In the genomic region with DNA sequence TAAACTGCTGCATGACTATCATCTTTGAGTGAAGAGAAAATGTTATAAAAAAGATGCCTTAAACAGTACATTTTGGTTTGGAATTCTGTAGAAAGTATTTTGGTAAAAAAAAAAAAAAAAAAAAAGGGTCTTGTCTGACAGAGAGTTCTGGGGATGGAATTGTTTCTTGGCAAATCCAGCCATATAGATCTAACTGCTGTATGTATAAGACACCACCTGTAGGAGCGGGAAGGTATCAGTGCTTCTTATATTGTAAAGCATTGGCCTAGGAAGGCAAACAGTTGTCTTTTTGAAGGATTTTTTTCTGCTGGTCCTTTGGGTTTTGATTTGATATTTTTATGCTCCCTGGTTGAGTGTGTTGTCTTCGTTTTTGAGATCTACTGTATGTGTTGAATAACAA, we compare ENCODE assay signal across 10 cellular contexts. TPM values are rescaled to one million over a fixed set of nuclear protein-coding genes. Genes with fewer than 3 reads are reported as not detected.
DNase-seq lines count a peak whose midpoint lies in the region; ATAC-seq, FAIRE-seq and TF ChIP-seq lines count a peak whose summit lies in the region.
"Had no signal": no experiment of that assay in that cellular context is flagged by ENCODE, and none has a peak within 500 bp of the region (broad histone marks: within the 10 kb centered on the region; RNA-seq: fewer than 3 reads in every experiment).

No MANE protein-coding gene starts in this region.

- H3K4me1 Mint-ChIP-seq in CD4-positive, alpha-beta T cell (ENCODE audit: low read depth) = peaks cover 75% of the 10 kb centered on the region
- peaks cover 53 to 58% of the 10 kb centered on the region in 2 donors for H3K4me1 Mint-ChIP-seq in immature natural killer cell

- H3K9me3 ChIP-seq in CD4-positive, alpha-beta T cell (ENCODE audit: control insufficient read depth, low read length) = no peaks in the 10 kb centered on the region
- no peaks in the 10 kb centered on the region for H3K9me3 ChIP-seq in kidney (ENCODE audit: control insufficient read depth in 1 of 2, low read length in 2 of 2)

- H3K27me3 ChIP-seq in CD4-positive, alpha-beta T cell (ENCODE audit: control insufficient read depth, insufficient read depth, low read length) = no peaks in the 10 kb centered on the region

- no peaks in the 10 kb centered on the region for H3K9me3 Mint-ChIP-seq in CD4-positive, alpha-beta T cell
- H3K9me3 Mint-ChIP-seq in immature natural killer cell = no peaks in the 10 kb centered on the region

- FAIRE-seq in G401.6 (lab: Jason Lieb, UNC) (peak; percentile 76), HTR-8/SVneo (lab: Jason Lieb, UNC) (no peak), kidney (lab: Jason Lieb, UNC) (no peak)
- FAIRE-seq: GM18507 had no signal

- peaks cover 11% of the 10 kb centered on the region for H3K36me3 Mint-ChIP-seq in CD4-positive, alpha-beta T cell (ENCODE audit: low read depth)
- H3K36me3 Mint-ChIP-seq in immature natural killer cell = no peaks in the 10 kb centered on the region

- no peaks in the 10 kb centered on the region for H3K36me3 ChIP-seq in kidney (ENCODE audit: control insufficient read depth in 1 of 2, insufficient read depth in 2 of 2, low read length in 2 of 2)

- no peak overlapping the region for H3K9ac ChIP-seq in kidney (ENCODE audit: low read length in 2 of 2)

- CTCF ChIA-PET in CD4-positive, alpha-beta T cell (lab: Charles Lee) = interaction anchor here (1.6 to 3.3 kb wide), 2 partner anchors 10 to 27 kb away, joined by 4 to 18 read pairs; no protein-coding TSS in a partner anchor

- peaks cover 23 to 33% of the 10 kb centered on the region in 2 donors for H3K4me1 ChIP-seq in kidney (ENCODE audit: control insufficient read depth in 1 of 2, insufficient read depth in 1 of 2, low read depth in 1 of 2, low read length in 2 of 2)

- POLR2A ChIA-PET in CD4-positive, alpha-beta T cell (lab: Charles Lee) = interaction anchor here (0.9 to 8.0 kb wide), 3 partner anchors 9 to 44 kb away, joined by 3 to 63 read pairs (median 7); no protein-coding TSS in a partner anchor

- TF ChIP-seq CTCF in CD4-positive, alpha-beta T cell (IDR thresholded peaks at IDR 0.05) = no peak
- TF ChIP-seq CTCF in kidney (IDR thresholded peaks at IDR 0.05; ENCODE audit: borderline replicate concordance, extremely low read depth, insufficient read depth) = no peak

- H3K4me3 ChIP-seq in kidney (ENCODE audit: low read length in 2 of 2) = peak overlapping the region in 1 of 2 donors; percentile 7

- DNase-seq in CD4-positive, alpha-beta T cell = no peak
- DNase-seq in SK-MEL-5 (ENCODE audit: low read depth, low spot score) (peak; percentile 15), immature natural killer cell (no peak), HTR-8/SVneo (ENCODE audit: insufficient read length, low spot score) (no peak), kidney (no peak)
- DNase-seq: DMS79 treated with DMSO at 0.1 percent for 48 hours had no signal

- H3K27ac Mint-ChIP-seq in CD4-positive, alpha-beta T cell = peak overlapping the region; percentile 0
- peak overlapping the region in 1 of 6 donors; percentile 50 for H3K27ac Mint-ChIP-seq in immature natural killer cell

- no peaks in the 10 kb centered on the region for H3K27me3 Mint-ChIP-seq in CD4-positive, alpha-beta T cell
- peaks cover 2 to 18% (median 12%) of the 10 kb centered on the region in 3 donors for H3K27me3 Mint-ChIP-seq in immature natural killer cell (ENCODE audit: low read depth in 3 of 3)

- intact Hi-C loops in CD4-positive, alpha-beta T cell (cut with DNase I, micrococcal nuclease) = loop anchor here (2.0 to 10.0 kb wide), 4 partner anchors 44 to 1542 kb away; a partner anchor contains a TSS
- intact Hi-C loops in kidney (cut with DNase I) = no loop called here

- H3K27ac ChIP-seq in CD4-positive, alpha-beta T cell (ENCODE audit: low read depth, low read length) = no peak overlapping the region
- H3K27ac ChIP-seq in kidney (ENCODE audit: low read depth in 2 of 2, low read length in 2 of 2) = no peak overlapping the region

- no peak for ATAC-seq in CD4-positive, alpha-beta T cell (ENCODE audit: poor library complexity)
- ATAC-seq in esophagus mucosa (no peak), GM18867 (IDR thresholded peaks at IDR 0.05; ENCODE audit: unreplicated experiment) (no peak)

- in situ Hi-C loops in SK-MEL-5 (cut with HindIII; ENCODE audit: low pct_unique_long_range_greater_than_20kb, low sequenced_read_pairs) = no loop called here

- peak overlapping the region; percentile 32 for H3K4me3 Mint-ChIP-seq in CD4-positive, alpha-beta T cell
- H3K4me3 Mint-ChIP-seq in immature natural killer cell = peak overlapping the region; percentile 1 to 49 (median 16)

RNA-seq across cellular contexts. Expression of a gene that starts 2.8 kb away (rescaled TPM):
- total RNA-seq in CD4-positive, alpha-beta T cell = 1 to 10 TPM; 7.0 to 7.9 TPM
- 8.0 and 9.6 TPM in 2 replicates for total RNA-seq in SK-MEL-5 (2014; rRNA removed; shearing (Covaris generic))
- 4.6 and 5.4 TPM in 2 replicates for polyA plus RNA-seq in SK-MEL-5 (2015; cell fraction: cytosol; rRNA removed)
- polyA plus RNA-seq in SK-MEL-5 (2015; cell fraction: nucleus; rRNA removed) = 9.4 and 9.8 TPM in 2 replicates
- polyA plus RNA-seq in immature natural killer cell = 1 to 10 TPM; 2.0 to 3.7 (median 3.4) TPM
- total RNA-seq in esophagus mucosa = 7.3 TPM
- 31.6 TPM for total RNA-seq in kidney
- polyA plus RNA-seq in kidney (ENCODE audit: insufficient read depth, low read depth, low replicate concordance) = 4.7 TPM

RNA-seq across cellular contexts. Expression of a gene that starts 9.0 kb away (rescaled TPM):
- 1 to 10 TPM; 1.5 TPM for total RNA-seq in CD4-positive, alpha-beta T cell
- 1.9 and 2.0 TPM in 2 replicates for total RNA-seq in SK-MEL-5 (2014; rRNA removed; shearing (Covaris generic))
- polyA plus RNA-seq in SK-MEL-5 (2015; cell fraction: cytosol; rRNA removed) = 1.5 and 1.6 TPM in 2 replicates
- 13.3 and 14.3 TPM in 2 replicates for polyA plus RNA-seq in SK-MEL-5 (2015; cell fraction: nucleus; rRNA removed)
- polyA plus RNA-seq in immature natural killer cell = under 1 TPM in 1 of 3 donors, not detected in 2; 0.35 TPM
- 2.6 TPM for total RNA-seq in esophagus mucosa
- total RNA-seq in kidney = 15.5 TPM
- 13.2 TPM for polyA plus RNA-seq in kidney (ENCODE audit: insufficient read depth, low read depth, low replicate concordance)

RNA-seq across cellular contexts. Expression of a gene that starts 58.3 kb away (rescaled TPM):
- 1 to 10 TPM; 7.2 to 7.4 TPM for total RNA-seq in CD4-positive, alpha-beta T cell
- total RNA-seq in SK-MEL-5 (2014; rRNA removed; shearing (Covaris generic)) = 182 and 186 TPM in 2 replicates
- 175 and 190 TPM in 2 replicates for polyA plus RNA-seq in SK-MEL-5 (2015; cell fraction: cytosol; rRNA removed)
- 14.5 and 28.8 TPM in 2 replicates for polyA plus RNA-seq in SK-MEL-5 (2015; cell fraction: nucleus; rRNA removed)
- polyA plus RNA-seq in immature natural killer cell (10 to 100 TPM in 1 of 3 donors, 1 to 10 TPM in 2; 3.9 to 11.0 (median 7.1) TPM), kidney (ENCODE audit: insufficient read depth, low read depth, low replicate concordance) (485 TPM)
- total RNA-seq in esophagus mucosa (11.4 TPM), kidney (157 TPM)

Comparison
In these comparisons a context has a peak if more than half of its experiments do, and no peak if none do; other contexts are left out.
1. RNA of a gene that starts 58.3 kb away (total RNA-seq): 182 to 186 TPM in SK-MEL-5 and 157 TPM in kidney (single experiment); 11.4 TPM in esophagus mucosa (single experiment) and 7.2 to 7.4 TPM in CD4-positive, alpha-beta T cell; every median in the first group is over 10 times any median in the second.